In the genomic region with DNA sequence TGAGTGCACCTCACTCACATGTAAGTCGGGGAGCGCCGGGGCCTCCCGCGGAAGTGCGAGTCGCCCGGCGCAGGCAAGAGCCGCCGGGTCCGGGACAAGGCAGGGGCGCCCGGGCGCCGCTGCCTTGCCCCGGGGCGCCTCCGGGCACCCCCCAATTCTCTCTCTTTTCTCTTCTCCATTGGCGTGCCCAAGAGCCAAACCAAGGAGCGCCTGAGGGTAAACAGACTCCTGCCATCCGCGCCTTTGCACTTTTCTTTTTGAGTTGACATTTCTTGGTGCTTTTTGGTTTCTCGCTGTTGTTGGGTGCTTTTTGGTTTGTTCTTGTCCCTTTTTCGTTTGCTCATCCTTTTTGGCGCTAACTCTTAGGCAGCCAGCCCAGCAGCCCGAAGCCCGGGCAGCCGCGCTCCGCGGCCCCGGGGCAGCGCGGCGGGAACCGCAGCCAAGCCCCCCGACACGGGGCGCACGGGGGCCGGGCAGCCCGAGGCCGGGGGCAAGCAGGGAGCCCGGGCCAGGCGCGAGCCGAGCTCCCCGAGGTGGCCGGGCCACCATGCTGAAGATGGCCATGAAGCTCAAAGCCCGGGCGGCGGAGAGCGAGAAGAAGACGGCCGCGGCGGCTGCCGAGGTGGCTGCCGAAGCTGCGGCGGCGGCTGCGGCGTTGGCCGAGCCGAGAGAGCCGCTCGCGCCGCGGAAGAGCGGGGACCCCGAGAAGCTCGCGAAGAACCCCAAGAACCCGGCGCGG, we compare ENCODE assay signal across 9 cellular contexts. TPM values are rescaled to one million over a fixed set of nuclear protein-coding genes. Genes with fewer than 3 reads are reported as not detected.
A peak's percentile ranks its signal among the peaks of the same experiment; 100 is the strongest.
DNase-seq lines count a peak whose midpoint lies in the region; ATAC-seq and FAIRE-seq lines count a peak whose summit lies in the region.
"Had no signal": no experiment of that assay in that cellular context is flagged by ENCODE, and none has a peak within 500 bp of the region (broad histone marks: within the 10 kb centered on the region; RNA-seq: fewer than 3 reads in every experiment).

No MANE protein-coding gene starts in this region.

- H3K4me3 ChIP-seq in right cardiac atrium (ENCODE audit: low read length) = peak overlapping the region; percentile 100

- H3K9me3 ChIP-seq in right cardiac atrium (ENCODE audit: control insufficient read depth, low read length) = no peaks in the 10 kb centered on the region

- FAIRE-seq in RCC 7860 (lab: Jason Lieb, UNC) = no peak
- FAIRE-seq: G401.6 had no signal

- peaks cover 37% of the 10 kb centered on the region for H3K4me1 Mint-ChIP-seq in activated CD4-positive, alpha-beta T cell treated with anti-CD3 and anti-CD28 coated beads for 36 hours
- peaks cover 32% of the 10 kb centered on the region for H3K4me1 Mint-ChIP-seq in activated T-cell treated with anti-CD3 and anti-CD28 coated beads, Interleukin-2, amount 50 U/mL, for 4 hours (ENCODE audit: low read depth)
- H3K4me1 Mint-ChIP-seq in stimulated activated effector memory CD8-positive, alpha-beta T cell treated with anti-CD3 and anti-CD28 coated beads, Interleukin-12 subunit alpha, Interleukin-12 subunit beta, amount 100 ng/mL, for 72 hours = peaks cover 14% of the 10 kb centered on the region

- H3K4me1 ChIP-seq in right cardiac atrium (ENCODE audit: control insufficient read depth, insufficient read depth, low read length) = no peaks in the 10 kb centered on the region

- H3K4me3 Mint-ChIP-seq in activated CD4-positive, alpha-beta T cell treated with anti-CD3 and anti-CD28 coated beads for 36 hours = peak overlapping the region; percentile 88
- H3K4me3 Mint-ChIP-seq in activated T-cell treated with anti-CD3 and anti-CD28 coated beads, Interleukin-2, amount 50 U/mL, for 4 hours = peak overlapping the region; percentile 89
- H3K4me3 Mint-ChIP-seq in stimulated activated effector memory CD8-positive, alpha-beta T cell treated with anti-CD3 and anti-CD28 coated beads, Interleukin-12 subunit alpha, Interleukin-12 subunit beta, amount 100 ng/mL, for 72 hours = peak overlapping the region; percentile 87

- H3K27me3 ChIP-seq in right cardiac atrium (ENCODE audit: control insufficient read depth, insufficient read depth) = no peaks in the 10 kb centered on the region

- H3K27me3 Mint-ChIP-seq in activated CD4-positive, alpha-beta T cell treated with anti-CD3 and anti-CD28 coated beads for 36 hours = no peaks in the 10 kb centered on the region
- no peaks in the 10 kb centered on the region for H3K27me3 Mint-ChIP-seq in activated T-cell treated with anti-CD3 and anti-CD28 coated beads, Interleukin-2, amount 50 U/mL, for 4 hours (ENCODE audit: low read depth)

- H3K27ac Mint-ChIP-seq in activated CD4-positive, alpha-beta T cell treated with anti-CD3 and anti-CD28 coated beads for 36 hours = peak overlapping the region; percentile 86
- peak overlapping the region; percentile 95 for H3K27ac Mint-ChIP-seq in stimulated activated effector memory CD8-positive, alpha-beta T cell treated with anti-CD3 and anti-CD28 coated beads, Interleukin-12 subunit alpha, Interleukin-12 subunit beta, amount 100 ng/mL, for 72 hours

- CTCF ChIA-PET in activated CD4-positive, alpha-beta T cell treated with anti-CD3 and anti-CD28 coated beads for 36 hours (lab: Charles Lee) = no interaction called here

- no peak for ATAC-seq in activated CD4-positive, alpha-beta T cell treated with anti-CD3 and anti-CD28 coated beads for 36 hours
- ATAC-seq in activated T-cell treated with anti-CD3 and anti-CD28 coated beads, Interleukin-2, amount 50 U/mL, for 4 hours = no peak
- ATAC-seq in right cardiac atrium (no peak), HG03139 (IDR thresholded peaks at IDR 0.05; ENCODE audit: unreplicated experiment) (no peak)
- no peak for ATAC-seq in stimulated activated effector memory CD8-positive, alpha-beta T cell treated with anti-CD3 and anti-CD28 coated beads, Interleukin-12 subunit alpha, Interleukin-12 subunit beta, amount 100 ng/mL, for 72 hours

- 44% methylated on average over 79 of the region's 79 CpGs for WGBS in right cardiac atrium

- peak; percentile 21 for DNase-seq in activated CD4-positive, alpha-beta T cell treated with anti-CD3 and anti-CD28 coated beads for 36 hours
- no peak for DNase-seq in activated CD4-positive, alpha-beta T cell treated with anti-CD3 and anti-CD28 coated beads for 1 hour
- no peak for DNase-seq in activated T-cell treated with anti-CD3 and anti-CD28 coated beads, Interleukin-2, amount 50 U/mL, for 4 hours
- DNase-seq in right cardiac atrium (peak; percentile 16 to 65 (median 61)), RCC 7860 (ENCODE audit: low spot score) (no peak), NCI-H2029 treated with DMSO at 0.1 percent for 48 hours (lab: John Stamatoyannopoulos, UW) (no peak)
- no peak for DNase-seq in stimulated activated effector memory CD8-positive, alpha-beta T cell treated with anti-CD3 and anti-CD28 coated beads, Interleukin-12 subunit alpha, Interleukin-12 subunit beta, amount 100 ng/mL, for 72 hours (ENCODE audit: low spot score in 2 of 2)

- intact Hi-C loops in activated CD4-positive, alpha-beta T cell treated with anti-CD3 and anti-CD28 coated beads for 36 hours (cut with DNase I, micrococcal nuclease) = loop anchor here (1.0 to 10.0 kb wide), 12 partner anchors 37 to 1497 kb away; a partner anchor contains a TSS
- intact Hi-C loops in right cardiac atrium (cut with DNase I) = loop anchor here (5.0 to 10.0 kb wide), 4 partner anchors 95 to 155 kb away; a partner anchor contains a TSS

- peaks cover 10% of the 10 kb centered on the region for H3K36me3 Mint-ChIP-seq in activated CD4-positive, alpha-beta T cell treated with anti-CD3 and anti-CD28 coated beads for 36 hours (ENCODE audit: low read depth)
- H3K36me3 Mint-ChIP-seq in activated T-cell treated with anti-CD3 and anti-CD28 coated beads, Interleukin-2, amount 50 U/mL, for 4 hours (ENCODE audit: insufficient read depth) = no peaks in the 10 kb centered on the region
- H3K36me3 Mint-ChIP-seq in stimulated activated effector memory CD8-positive, alpha-beta T cell treated with anti-CD3 and anti-CD28 coated beads, Interleukin-12 subunit alpha, Interleukin-12 subunit beta, amount 100 ng/mL, for 72 hours = peaks cover 48% of the 10 kb centered on the region

- peaks cover 2% of the 10 kb centered on the region for H3K9me3 Mint-ChIP-seq in activated CD4-positive, alpha-beta T cell treated with anti-CD3 and anti-CD28 coated beads for 36 hours (ENCODE audit: low read depth)
- H3K9me3 Mint-ChIP-seq in activated T-cell treated with anti-CD3 and anti-CD28 coated beads, Interleukin-2, amount 50 U/mL, for 4 hours = no peaks in the 10 kb centered on the region
- no peaks in the 10 kb centered on the region for H3K9me3 Mint-ChIP-seq in stimulated activated effector memory CD8-positive, alpha-beta T cell treated with anti-CD3 and anti-CD28 coated beads, Interleukin-12 subunit alpha, Interleukin-12 subunit beta, amount 100 ng/mL, for 72 hours

- H3K27ac ChIP-seq in right cardiac atrium (ENCODE audit: low read length) = peak overlapping the region; percentile 39

- POLR2A ChIA-PET in activated CD4-positive, alpha-beta T cell treated with anti-CD3 and anti-CD28 coated beads for 36 hours (lab: Charles Lee) = interaction anchor here (1.0 to 1.7 kb wide), 5 partner anchors 143 to 501 kb away, joined by 3 to 6 read pairs (median 5); a partner anchor contains a TSS

RNA-seq across cellular contexts. Expression of a gene that starts 37.0 kb away (rescaled TPM):
- 100 to 1,000 TPM; 713 to 965 TPM for total RNA-seq in activated CD4-positive, alpha-beta T cell treated with anti-CD3 and anti-CD28 coated beads for 36 hours
- total RNA-seq in activated T-cell treated with anti-CD3 and anti-CD28 coated beads, Interleukin-2, amount 50 U/mL, for 4 hours = 100 to 1,000 TPM; 390 to 448 (median 440) TPM
- total RNA-seq in right cardiac atrium = 1,000 to 10,000 TPM; 1,230 to 1,665 (median 1,377) TPM
- polyA plus RNA-seq in right cardiac atrium = 1,885 TPM

RNA-seq across cellular contexts. Expression of a gene that starts 38.8 kb away (rescaled TPM):
- 1 to 10 TPM; 1.1 to 1.9 TPM for total RNA-seq in activated CD4-positive, alpha-beta T cell treated with anti-CD3 and anti-CD28 coated beads for 36 hours
- total RNA-seq in activated T-cell treated with anti-CD3 and anti-CD28 coated beads, Interleukin-2, amount 50 U/mL, for 4 hours = under 1 TPM; 0.38 to 0.96 (median 0.40) TPM
- under 1 TPM; 0.42 to 0.74 (median 0.50) TPM for total RNA-seq in right cardiac atrium
- polyA plus RNA-seq in right cardiac atrium = 0.32 TPM

Comparison
In these comparisons a context has a peak if more than half of its experiments do, and no peak if none do; other contexts are left out.
1. DNase-seq: peak in activated CD4-positive, alpha-beta T cell treated with anti-CD3 and anti-CD28 coated beads for 36 hours (single experiment) and right cardiac atrium (3 of 3); none in activated CD4-positive, alpha-beta T cell treated with anti-CD3 and anti-CD28 coated beads for 1 hour (single experiment), activated T-cell treated with anti-CD3 and anti-CD28 coated beads, Interleukin-2, amount 50 U/mL, for 4 hours (single experiment), stimulated activated effector memory CD8-positive, alpha-beta T cell treated with anti-CD3 and anti-CD28 coated beads, Interleukin-12 subunit alpha, Interleukin-12 subunit beta, amount 100 ng/mL, for 72 hours (0 of 2), RCC 7860 (single experiment) and NCI-H2029 treated with DMSO at 0.1 percent for 48 hours (single experiment).
2. Peak in every context shown above with its lines, with median percentiles within 50 percentile points of each other: H3K4me3 Mint-ChIP-seq.